In the genomic region with DNA sequence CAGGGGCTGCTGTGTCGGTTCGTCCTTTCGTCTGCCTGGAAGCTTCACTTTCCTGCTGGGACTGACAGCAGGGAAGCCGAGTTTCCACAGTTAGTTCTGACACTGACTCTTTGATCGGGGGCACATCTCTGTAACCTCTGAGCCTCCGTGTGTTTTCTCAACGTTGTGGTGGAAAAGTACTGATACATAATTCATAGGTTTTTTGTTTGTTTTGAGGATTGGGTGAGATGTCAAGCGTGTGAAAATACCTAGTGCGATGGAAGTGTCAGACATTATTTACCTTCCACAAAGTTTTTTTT, we compare ENCODE assay signal across 8 cellular contexts. TPM values are rescaled to one million over a fixed set of nuclear protein-coding genes. Genes with fewer than 3 reads are reported as not detected.
DNase-seq lines count a peak whose midpoint lies in the region; ATAC-seq and TF ChIP-seq lines count a peak whose summit lies in the region.

No MANE protein-coding gene starts in this region.

- no peak for TF ChIP-seq POLR2A in suprapubic skin (IDR thresholded peaks at IDR 0.05)

- H3K36me3 ChIP-seq in HEK293 (ENCODE audit: control insufficient read depth in 2 of 2, insufficient read depth in 1 of 2, low read length in 2 of 2) (peaks cover 5 to 8% of the 10 kb centered on the region in 2 experiments; a peak in 2 of 3 replicates), suprapubic skin (peaks cover 18% of the 10 kb centered on the region)

- H3K9me3 Mint-ChIP-seq in activated T-helper 2 cell treated with anti-CD3 and anti-CD28 coated beads, Interferon-gamma antibody, Interleukin-2, Interleukin-4, amounts not matched to agents 10 μg/mL and 5 μg/mL and 100 μg/mL, durations not matched to agents 14 hours and 24 hours and 36 hours: no peaks in the 10 kb centered on the region

- no peaks in the 10 kb centered on the region for H3K27me3 Mint-ChIP-seq in activated T-helper 2 cell treated with anti-CD3 and anti-CD28 coated beads, Interferon-gamma antibody, Interleukin-2, Interleukin-4, amounts not matched to agents 10 μg/mL and 5 μg/mL and 100 μg/mL, durations not matched to agents 14 hours and 24 hours and 36 hours (ENCODE audit: low read depth)

- no peak for ATAC-seq in GM18868 (IDR thresholded peaks at IDR 0.05; ENCODE audit: unreplicated experiment)

- H3K27ac Mint-ChIP-seq in activated T-helper 2 cell treated with anti-CD3 and anti-CD28 coated beads, Interferon-gamma antibody, Interleukin-2, Interleukin-4, amounts not matched to agents 10 μg/mL and 5 μg/mL and 100 μg/mL, durations not matched to agents 14 hours and 24 hours and 36 hours: peak overlapping the region; percentile 84

- peaks cover 14% of the 10 kb centered on the region for H3K4me1 Mint-ChIP-seq in activated T-helper 2 cell treated with anti-CD3 and anti-CD28 coated beads, Interferon-gamma antibody, Interleukin-2, Interleukin-4, amounts not matched to agents 10 μg/mL and 5 μg/mL and 100 μg/mL, durations not matched to agents 14 hours and 24 hours and 36 hours (ENCODE audit: low read depth)

- peaks cover 8% of the 10 kb centered on the region; the same call in 1 of the 2 replicates for H3K9me3 ChIP-seq in AG04450 (ENCODE audit: control insufficient read depth, insufficient read depth, low read length)
- H3K9me3 ChIP-seq in HEK293 (ENCODE audit: control insufficient read depth, insufficient read depth, low read depth, low read length): no peaks in the 10 kb centered on the region
- no peaks in the 10 kb centered on the region for H3K9me3 ChIP-seq in suprapubic skin

- H3K4me3 Mint-ChIP-seq in activated T-helper 2 cell treated with anti-CD3 and anti-CD28 coated beads, Interferon-gamma antibody, Interleukin-2, Interleukin-4, amounts not matched to agents 10 μg/mL and 5 μg/mL and 100 μg/mL, durations not matched to agents 14 hours and 24 hours and 36 hours (ENCODE audit: low read depth): peak overlapping the region; percentile 97

- POLR2A ChIA-PET in AG04450 (lab: Yijun Ruan, JAX): interaction anchor here (0.5 to 0.9 kb wide), 2 partner anchors 24 to 234 kb away, joined by 4 to 5 read pairs; no protein-coding TSS in a partner anchor
- POLR2A ChIA-PET in HEK293 (lab: Yijun Ruan, JAX): no interaction called here

- TF ChIP-seq CTCF in AG04450 (IDR thresholded peaks at IDR 0.05; ENCODE audit: low read depth, low read length): no peak
- no peak for TF ChIP-seq CTCF in HEK293 (tag by site-specific recombination; IDR thresholded peaks at IDR 0.05)
- no peak for TF ChIP-seq CTCF in suprapubic skin (IDR thresholded peaks at IDR 0.05)

- no peaks in the 10 kb centered on the region for H3K4me1 ChIP-seq in HEK293 (ENCODE audit: control insufficient read depth, insufficient read depth, low read length)
- H3K4me1 ChIP-seq in suprapubic skin: peaks cover 30% of the 10 kb centered on the region

- peak overlapping the region; percentile 87 for H3K4me3 ChIP-seq in AG04450 (ENCODE audit: low read depth, low read length)
- peak overlapping the region; percentile 78 for H3K4me3 ChIP-seq in HEK293 (ENCODE audit: low read depth, low read length)
- peak overlapping the region; percentile 99 for H3K4me3 ChIP-seq in suprapubic skin

- no peak for TF ChIP-seq EP300 in suprapubic skin (IDR thresholded peaks at IDR 0.05)

- 1% methylated on average over 6 of the region's 9 CpGs for WGBS in suprapubic skin

- no peak for DNase-seq in AG04450 (ENCODE audit: low read depth, low spot score)
- no peak for DNase-seq in activated T-helper 2 cell treated with anti-CD3 and anti-CD28 coated beads, Interferon-gamma antibody, Interleukin-2, Interleukin-4, amounts not matched to agents 10 μg/mL and 5 μg/mL and 100 μg/mL, durations not matched to agents 14 hours and 24 hours and 36 hours (ENCODE audit: low spot score)
- DNase-seq in iris pigment epithelial cell (ENCODE audit: low read depth): peak; percentile 35
- DNase-seq in suprapubic skin (ENCODE audit: low spot score in 2 of 2): no peak
- no peak for DNase-seq in NCI-H510A treated with DMSO at 0.1 percent for 48 hours (lab: John Stamatoyannopoulos, UW)
- no peak for DNase-seq in GF-D8 (lab: John Stamatoyannopoulos, UW)

- H3K27me3 ChIP-seq in AG04450 (ENCODE audit: control insufficient read depth, insufficient read depth, low read length) (no peaks in the 10 kb centered on the region), suprapubic skin (no peaks in the 10 kb centered on the region)

- H3K36me3 Mint-ChIP-seq in activated T-helper 2 cell treated with anti-CD3 and anti-CD28 coated beads, Interferon-gamma antibody, Interleukin-2, Interleukin-4, amounts not matched to agents 10 μg/mL and 5 μg/mL and 100 μg/mL, durations not matched to agents 14 hours and 24 hours and 36 hours (ENCODE audit: low read depth): peaks cover 29% of the 10 kb centered on the region

- CTCF ChIA-PET in AG04450 (lab: Charles Lee): interaction anchor here (0.7 to 2.2 kb wide), 5 partner anchors 10 to 372 kb away, joined by 3 to 8 read pairs (median 4); no protein-coding TSS in a partner anchor
- CTCF ChIA-PET in HEK293 (lab: Yijun Ruan, JAX): interaction anchor here (0.6 to 1.0 kb wide), 7 partner anchors 23 to 614 kb away, joined by 3 to 4 read pairs (median 3); no protein-coding TSS in a partner anchor

- peak overlapping the region; percentile 70 for H3K27ac ChIP-seq in AG04450 (ENCODE audit: low read depth, low read length)
- H3K27ac ChIP-seq in HEK293 (ENCODE audit: extremely low read depth, low read depth, low read length): peak overlapping the region; percentile 51; the same call in 1 of the 2 replicates
- H3K27ac ChIP-seq in suprapubic skin: peak overlapping the region; percentile 95

- intact Hi-C loops in activated T-helper 2 cell treated with anti-CD3 and anti-CD28 coated beads, Interferon-gamma antibody, Interleukin-2, Interleukin-4, amounts not matched to agents 10 μg/mL and 5 μg/mL and 100 μg/mL, durations not matched to agents 14 hours and 24 hours and 36 hours (cut with micrococcal nuclease): loop anchor here (5.0 kb wide), 3 partner anchors 282 to 772 kb away; no protein-coding TSS in a partner anchor

TF ChIP-seq in HEK293, 187 proteins besides CTCF, POLR2A, EP300 and RAD21:
- TF ChIP-seq ZBTB8A (tag by site-specific recombination; IDR thresholded peaks at IDR 0.05): 0 out of 2 replicates have a peak, but pooled peaks have one; percentile 8
- 0 out of 2 replicates have a peak, but pooled peaks have one; percentile 5 for TF ChIP-seq PRDM1 (tag by site-specific recombination; IDR thresholded peaks at IDR 0.05)
- peak; percentile 9; the same call in 1 of the 2 replicates for TF ChIP-seq ZBTB20 (tag by site-specific recombination; IDR thresholded peaks at IDR 0.05)
- no peak for TF ChIP-seq ZNF138 (tag by site-specific recombination; IDR thresholded peaks at IDR 0.05; ENCODE audit: borderline replicate concordance)
- peak; percentile 88 for TF ChIP-seq ZNF335 (tag by site-specific recombination; conservative IDR thresholded peaks at IDR 0.05)
- TF ChIP-seq ZNF140 (tag by site-specific recombination; IDR thresholded peaks at IDR 0.05): no peak
- peak; percentile 86 for TF ChIP-seq ZIC2 (tag by site-specific recombination; IDR thresholded peaks at IDR 0.05)
- TF ChIP-seq ZNF324 (tag by site-specific recombination; IDR thresholded peaks at IDR 0.05): no peak
TF ChIP-seq in HEK293: peak in this region for 5.

RNA-seq across cellular contexts. Expression of a gene that starts 0.5 kb away (rescaled TPM):
- 4.1 and 4.5 TPM in 2 replicates for polyA plus RNA-seq in AG04450 (2011; rRNA removed)
- 3.6 and 7.4 TPM in 2 replicates for polyA minus RNA-seq in AG04450 (2011; rRNA and poly(A)+ RNA removed)
- 16.7 and 17.9 TPM in 2 replicates for total RNA-seq in activated T-helper 2 cell treated with anti-CD3 and anti-CD28 coated beads, Interferon-gamma antibody, Interleukin-2, Interleukin-4, amounts not matched to agents 10 μg/mL and 5 μg/mL and 100 μg/mL, durations not matched to agents 14 hours and 24 hours and 36 hours
- 10 to 100 TPM; 12.7 to 18.7 (median 13.0) TPM for total RNA-seq in suprapubic skin
